In the genomic region with DNA sequence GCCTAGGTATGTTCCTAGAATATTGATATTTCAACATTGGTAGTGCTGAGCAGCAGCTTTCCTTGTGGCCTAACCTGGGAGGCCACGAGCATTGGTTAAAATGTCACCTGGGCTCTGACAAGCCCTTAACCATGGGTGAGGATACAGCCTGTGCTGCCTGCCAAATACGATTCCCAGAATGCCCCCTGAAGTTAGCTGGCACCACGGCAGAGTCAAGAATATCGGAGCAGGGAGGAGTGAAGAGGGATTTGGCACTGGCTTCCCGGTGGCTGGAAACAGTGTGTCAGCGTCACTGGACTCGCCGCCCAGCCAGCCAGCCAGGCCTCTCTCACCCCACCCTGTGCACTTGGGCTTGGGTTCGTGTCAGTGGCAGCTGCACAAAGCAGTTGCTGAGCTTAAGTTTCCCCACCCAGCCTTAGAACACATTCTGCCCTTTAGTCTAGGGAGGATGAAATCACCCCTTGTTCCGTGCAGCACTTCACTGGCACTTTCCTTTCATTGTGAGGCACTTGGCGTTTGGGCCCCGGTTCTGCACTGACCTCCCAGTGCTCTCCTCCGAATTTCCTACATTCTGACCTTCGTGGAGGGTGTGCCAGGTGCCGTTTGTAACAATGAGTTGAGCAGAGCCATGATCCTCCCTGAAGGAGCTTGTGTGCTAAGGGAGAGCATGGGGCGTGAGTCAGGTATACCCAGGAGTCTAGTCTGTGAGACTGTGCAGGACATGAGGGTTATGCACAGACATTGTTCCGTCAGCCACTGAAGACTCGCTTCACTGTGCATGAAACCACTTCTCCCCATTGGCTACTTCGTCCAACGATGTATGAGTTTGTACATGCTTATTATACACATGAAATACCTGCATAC, we compare ENCODE assay signal across 7 cellular contexts.
DNase-seq lines count a peak whose midpoint lies in the region; ATAC-seq and TF ChIP-seq lines count a peak whose summit lies in the region.

No MANE protein-coding gene starts in this region.

- TF ChIP-seq CTCF in testis (IDR thresholded peaks at IDR 0.05): no peak

- H3K36me3 Mint-ChIP-seq in memory B cell: peaks cover 30% of the 10 kb centered on the region

- no peaks in the 10 kb centered on the region for H3K9me3 ChIP-seq in testis

- no peak overlapping the region for H3K27ac Mint-ChIP-seq in memory B cell

- H3K9me3 Mint-ChIP-seq in memory B cell: no peaks in the 10 kb centered on the region

- 48 to 55% methylated on average over 16 to 20 of the region's 20 CpGs for WGBS in testis, 2 donors

- no peak for TF ChIP-seq POLR2A in testis (IDR thresholded peaks at IDR 0.05)

- peak overlapping the region; percentile 49 to 69 for H3K27ac ChIP-seq in testis

- H3K4me1 Mint-ChIP-seq in memory B cell: peaks cover 49% of the 10 kb centered on the region

- H3K36me3 ChIP-seq in testis (ENCODE audit: low read depth, missing control alignments): no peaks in the 10 kb centered on the region

- ATAC-seq in memory B cell (ENCODE audit: low read depth): no peak

- H3K4me3 ChIP-seq in testis: no peak overlapping the region

- peaks cover 34% of the 10 kb centered on the region for H3K4me1 ChIP-seq in testis

- no peaks in the 10 kb centered on the region for H3K27me3 Mint-ChIP-seq in memory B cell

- peak overlapping the region; percentile 4 for H3K4me3 Mint-ChIP-seq in memory B cell

- DNase-seq in NCI-H460 (ENCODE audit: extremely low read depth, low read depth) (peak; percentile 50), cerebellar cortex (ENCODE audit: low spot score) (peak; percentile 84), memory B cell (ENCODE audit: low spot score in 2 of 2) (no peak), testis (peak; percentile 82), EL (no peak), NCI-H187 treated with DMSO at 0.1 percent for 48 hours (lab: John Stamatoyannopoulos, UW) (no peak), 8988T (no peak)

- H3K27me3 ChIP-seq in testis: no peaks in the 10 kb centered on the region

- intact Hi-C loops in testis (cut with DNase I; ENCODE audit: low total_unique reads): no loop called here

Comparison
In these comparisons a context has a peak if more than half of its experiments do, and no peak if none do; other contexts are left out.
1. DNase-seq: peak in NCI-H460 (single experiment), cerebellar cortex (single experiment) and testis (single experiment); none in memory B cell (0 of 2), EL (single experiment), NCI-H187 treated with DMSO at 0.1 percent for 48 hours (single experiment) and 8988T (single experiment).